Comparison of ENCODE assay signal across 1 cellular context in the genomic region with DNA sequence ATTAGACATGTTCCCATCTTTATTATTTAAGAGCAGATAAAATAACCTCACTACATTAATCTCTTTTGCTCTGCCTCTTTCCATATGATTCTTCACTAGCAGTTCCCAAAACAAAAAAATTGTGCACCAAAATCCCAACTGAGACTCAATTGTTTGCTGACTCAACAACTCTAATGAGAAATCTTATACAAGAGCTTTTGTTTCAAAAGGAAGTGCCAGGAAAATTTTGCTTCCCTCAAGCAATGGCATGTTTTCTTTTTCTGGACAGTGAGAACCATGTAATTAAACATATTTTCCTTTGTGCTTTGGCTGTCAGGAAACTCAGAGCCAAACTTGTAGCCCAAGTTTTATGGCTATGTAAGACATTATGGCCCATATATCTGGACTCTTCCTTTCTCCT.
TF ChIP-seq lines count a peak whose summit lies in the region.

No MANE protein-coding gene starts in this region.

TF ChIP-seq in IMR-90, 13 proteins besides CTCF, POLR2A, EP300 and RAD21:
- no peak for TF ChIP-seq RCOR1 (IDR thresholded peaks at IDR 0.05; ENCODE audit: insufficient replicate concordance, low read length)
- peak; percentile 79 for TF ChIP-seq MAFK (IDR thresholded peaks at IDR 0.05; ENCODE audit: low read depth, low read length)
